In the genomic region with DNA sequence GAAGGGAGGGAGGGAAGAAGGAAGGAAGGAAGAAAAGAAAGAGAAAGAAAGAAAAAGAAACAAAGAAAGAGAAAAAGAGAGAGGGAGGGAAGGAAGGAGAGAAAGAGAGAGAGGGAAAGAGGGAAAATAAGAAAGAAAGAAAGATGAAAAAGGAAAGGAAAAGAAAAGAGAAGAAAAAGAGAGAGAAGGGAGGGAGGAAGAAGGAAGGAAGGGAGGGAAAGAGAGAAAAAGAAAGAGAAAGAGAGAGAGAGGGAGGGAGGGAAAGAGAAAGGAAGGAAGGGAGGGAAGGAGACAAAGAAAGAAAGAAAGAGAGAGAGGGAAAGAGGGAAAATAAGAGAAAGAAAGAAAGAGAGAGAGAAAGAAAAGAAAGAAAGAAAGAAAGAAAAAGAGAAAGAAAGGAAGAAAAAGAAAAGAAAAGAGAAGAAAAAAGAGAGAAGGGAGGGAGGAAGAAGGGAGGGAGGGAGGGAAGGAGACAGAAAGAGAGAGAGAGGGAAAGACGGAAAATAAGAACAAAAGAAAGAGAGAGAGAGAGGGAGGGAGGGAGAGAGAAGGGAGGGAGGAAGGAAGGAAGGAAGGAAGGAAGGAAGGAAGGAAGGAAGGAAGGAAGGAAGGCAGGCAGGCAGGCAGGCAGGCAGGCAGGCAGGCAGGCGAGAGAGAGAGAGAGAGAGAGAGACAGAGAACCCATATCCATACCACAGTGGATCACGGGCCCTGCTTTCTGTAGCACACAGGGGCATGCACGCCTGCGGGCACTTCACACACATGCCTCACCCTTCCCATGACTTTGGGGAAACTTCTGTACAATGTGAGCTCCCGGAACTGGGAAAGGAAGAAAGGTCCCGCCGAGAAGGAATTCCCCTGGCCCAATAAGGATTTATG, we compare ENCODE assay signal across 18 cellular contexts. TPM values are rescaled to one million over a fixed set of nuclear protein-coding genes. Genes with fewer than 3 reads are reported as not detected.
DNase-seq lines count a peak whose midpoint lies in the region; ATAC-seq and TF ChIP-seq lines count a peak whose summit lies in the region.
"Had no signal": no experiment of that assay in that cellular context is flagged by ENCODE, and none has a peak within 500 bp of the region (broad histone marks: within the 10 kb centered on the region; RNA-seq: fewer than 3 reads in every experiment).

No MANE protein-coding gene starts in this region.

- peaks cover 0 to 4% of the 10 kb centered on the region in 2 donors for H3K4me1 ChIP-seq in esophagus (ENCODE audit: control insufficient read depth in 2 of 2, insufficient read depth in 2 of 2, low read length in 1 of 2)
- no peaks in the 10 kb centered on the region for H3K4me1 ChIP-seq in mucosa of descending colon (ENCODE audit: low read depth)
- H3K4me1 ChIP-seq in transverse colon, result peaks cover 7 to 22% (median 15%) of the 10 kb centered on the region in 4 donors

- POLR2A ChIA-PET in RWPE1 (lab: Yijun Ruan, JAX; ENCODE audit: low non-redundant PET), result no interaction called here

- in situ Hi-C loops in transverse colon (cut with MboI; ENCODE audit: low pct_ligation_motif_present in 1 of 4, low pct_unique_long_range_greater_than_20kb in 1 of 4, low sequenced_read_pairs in 3 of 4), result no loop called here

- WGBS in esophagus, 2 donors, result 17 to 46% methylated on average over 7 of the region's 8 CpGs
- WGBS in transverse colon (ENCODE audit: low coverage in 1 of 2), 2 donors, result 68% methylated on average over 7 to 8 of the region's 8 CpGs

- no peaks in the 10 kb centered on the region for H3K36me3 ChIP-seq in esophagus (ENCODE audit: control insufficient read depth in 2 of 2, insufficient read depth in 2 of 2, low read length in 1 of 2)
- H3K36me3 ChIP-seq in mucosa of descending colon (ENCODE audit: low read depth), result no peaks in the 10 kb centered on the region
- no peaks in the 10 kb centered on the region for H3K36me3 ChIP-seq in transverse colon

- ATAC-seq in mucosa of descending colon, result peak; percentile 59
- no peak for ATAC-seq in omental fat pad (ENCODE audit: low FRiP score)
- ATAC-seq: activated CD4-positive, CD25-positive, alpha-beta regulatory T cell treated with anti-CD3 and anti-CD28 coated beads, Interleukin-2, amount 50 U/mL, for 24 hours; effector memory CD8-positive, alpha-beta T cell; T-helper 17 cell had no signal

- H3K27ac ChIP-seq in RWPE1 (no peak overlapping the region), esophagus (ENCODE audit: low read depth in 2 of 2, low read length in 1 of 2) (peak overlapping the region; percentile 57 to 61), transverse colon (peak overlapping the region; percentile 48 to 88 (median 81))
- H3K27ac ChIP-seq: skin epidermis had no signal

- TF ChIP-seq EP300 in transverse colon (IDR thresholded peaks at IDR 0.05; ENCODE audit: low read depth), result no peak

- TF ChIP-seq POLR2A in transverse colon (IDR thresholded peaks at IDR 0.05), result no peak

- H3K27me3 ChIP-seq in esophagus (ENCODE audit: control insufficient read depth in 1 of 2, insufficient read depth in 2 of 2, low read length in 2 of 2), result no peaks in the 10 kb centered on the region
- H3K27me3 ChIP-seq in transverse colon, result no peaks in the 10 kb centered on the region

- intact Hi-C loops in mucosa of descending colon (cut with DNase I, micrococcal nuclease) (no loop called here), transverse colon (cut with DNase I; ENCODE audit: low total_unique reads) (no loop called here)

- CTCF ChIA-PET in RWPE1 (lab: Yijun Ruan, JAX), result interaction anchor here (0.6 kb wide), 1 partner anchor 876 kb away, joined by 5 read pairs; no protein-coding TSS in a partner anchor

- H3K4me3 ChIP-seq in esophagus (ENCODE audit: low read depth in 1 of 2, low read length in 2 of 2) (no peak overlapping the region), mucosa of descending colon (no peak overlapping the region), transverse colon (no peak overlapping the region)
- H3K4me3 ChIP-seq: skin epidermis had no signal

- DNase-seq in RWPE1 (ENCODE audit: low spot score) (peak; percentile 22), mucosa of descending colon (peak in 1 of 3 donors; percentile 7), transverse colon (no peak), SHP77 (lab: John Stamatoyannopoulos, UW) (no peak), DMS53 (lab: John Stamatoyannopoulos, UW) (no peak), omental fat pad (ENCODE audit: low spot score) (no peak)
- DNase-seq: C1 segment of cervical spinal cord; effector memory CD8-positive, alpha-beta T cell; foreskin fibroblast; KBM-7; NCI-H1105; NCI-H2171 treated with DMSO at 0.1 percent for 48 hours; NCI-H774; stimulated activated naive CD4-positive, alpha-beta T cell treated with Interleukin-2 at 50 U/mL for 16 hours; T-helper 17 cell had no signal

- TF ChIP-seq CTCF in RWPE1 (conservative IDR thresholded peaks at IDR 0.05; ENCODE audit: low read depth) (no peak), mucosa of descending colon (IDR thresholded peaks at IDR 0.05) (no peak), transverse colon (IDR thresholded peaks at IDR 0.05) (no peak), omental fat pad (IDR thresholded peaks at IDR 0.05) (no peak)

- H3K9me3 ChIP-seq in esophagus (ENCODE audit: control insufficient read depth in 2 of 2, insufficient read depth in 1 of 2, low read depth in 1 of 2, low read length in 1 of 2) (no peaks in the 10 kb centered on the region), mucosa of descending colon (no peaks in the 10 kb centered on the region), transverse colon (no peaks in the 10 kb centered on the region)

RNA-seq across cellular contexts. Expression of a gene that starts 52.5 kb away (rescaled TPM):
- polyA plus RNA-seq in esophagus, result 1 to 10 TPM; 4.4 to 5.0 TPM
- total RNA-seq in mucosa of descending colon, result 10 to 100 TPM in 2 of 3 donors, 1 to 10 TPM in 1; 7.8 to 72.6 (median 12.6) TPM
- 10 to 100 TPM; 13.9 to 42.0 (median 28.6) TPM for total RNA-seq in transverse colon
- total RNA-seq in omental fat pad, result 10 to 100 TPM; 14.0 to 86.8 (median 41.5) TPM
- total RNA-seq: T-helper 17 cell had no signal
